ENCODE assay signal across 1 cellular context in the genomic region with DNA sequence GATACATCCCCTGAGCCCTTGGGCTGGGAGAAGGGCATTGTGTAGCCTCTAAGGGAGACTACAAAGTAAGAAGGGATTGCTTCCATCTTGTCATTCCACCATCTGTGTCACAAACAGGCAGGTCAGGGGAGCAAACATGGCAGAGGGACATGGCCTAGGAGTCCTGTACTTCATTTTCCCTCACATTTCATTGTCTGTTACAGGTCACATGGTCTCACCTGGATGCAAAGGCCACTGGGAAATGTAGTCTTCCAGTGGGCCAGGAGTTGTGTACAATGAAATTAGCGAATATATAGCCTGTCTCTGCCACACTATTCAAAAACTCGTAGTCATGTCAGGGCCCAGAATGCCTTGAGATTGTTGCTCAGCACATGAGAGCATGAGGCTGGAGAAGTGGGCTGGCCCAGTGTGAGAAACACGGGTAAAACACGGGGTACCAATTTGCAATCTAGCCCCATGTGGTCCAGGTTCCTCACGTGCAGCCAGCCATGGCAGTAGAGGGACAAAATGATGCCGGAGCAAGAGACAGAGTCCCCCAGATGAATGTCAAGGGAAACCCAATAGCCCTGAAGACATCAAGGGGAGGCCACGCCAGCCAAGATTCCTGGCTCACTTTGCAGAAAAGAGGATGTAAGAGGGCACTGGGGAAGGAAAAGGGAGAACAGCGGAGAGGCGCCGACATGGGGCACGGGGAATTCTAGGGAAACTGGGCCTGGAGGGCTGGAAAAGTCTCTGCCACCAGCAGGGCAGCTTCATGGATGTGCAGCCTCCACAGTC.
TF ChIP-seq lines count a peak whose summit lies in the region.

No MANE protein-coding gene starts in this region.

TF ChIP-seq in GM23338, 12 proteins besides CTCF, POLR2A, EP300 and RAD21 (continued from another document):
- no peak for TF ChIP-seq ZNF462 (CRISPR knock-in tag; IDR thresholded peaks at IDR 0.05)
- no peak for TF ChIP-seq ZNF331 (CRISPR knock-in tag; IDR thresholded peaks at IDR 0.05; ENCODE audit: low read depth)
- TF ChIP-seq POLR2AphosphoS5 (IDR thresholded peaks at IDR 0.05; ENCODE audit: low read depth) = no peak
